Comparison of ENCODE assay signal across 18 cellular contexts in genomic region chr19:23528376-23528775, GRCh38.
"Had no signal": no experiment of that assay in that cellular context is flagged by ENCODE, and none has a peak within 500 bp of the region (broad histone marks: within the 10 kb centered on the region; RNA-seq: fewer than 3 reads in every experiment).

No MANE protein-coding gene starts in this region.

- DNase-seq: activated B cell treated with CpG ODN at 0.5 μM for 24 hours; activated CD4-positive, alpha-beta T cell treated with anti-CD3 and anti-CD28 coated beads, Interleukin-2, amount 10 ng/mL, durations not matched to agents 24 days and 14 days; activated CD8-positive, alpha-beta memory T cell treated with anti-CD3 and anti-CD28 coated beads, Interleukin-2, amount 50 U/mL, for 4 hours; activated gamma-delta T cell; activated T-cell treated with anti-CD3 and anti-CD28 coated beads, Interleukin-2, amount 50 U/mL, for 48 hours; adrenal gland; effector CD4-positive, alpha-beta T cell; left cardiac atrium; lower lobe of right lung; stimulated activated CD4-positive, alpha-beta T cell treated with anti-CD3 and anti-CD28 coated beads, Interleukin-4, amount 100 ng/mL, for 1 hour; transverse colon had no signal

- H3K4me3 ChIP-seq: adrenal gland, esophagus muscularis mucosa, lower lobe of right lung, smooth muscle cell, suprapubic skin, transverse colon had no signal

- H3K36me3 ChIP-seq: adrenal gland, esophagus muscularis mucosa, lower lobe of right lung, suprapubic skin, transverse colon had no signal

- H3K4me2 ChIP-seq: smooth muscle cell had no signal

- H3K4me1 ChIP-seq: adrenal gland, esophagus muscularis mucosa, lower lobe of right lung, parathyroid adenoma, suprapubic skin had no signal

- H3K27ac ChIP-seq: adrenal gland, esophagus muscularis mucosa, lower lobe of right lung, parathyroid adenoma, suprapubic skin, transverse colon had no signal

- H3K79me2 ChIP-seq: parathyroid adenoma had no signal

- H3K9ac ChIP-seq: parathyroid adenoma had no signal

- H3K9me3 ChIP-seq: adrenal gland, esophagus muscularis mucosa, lower lobe of right lung had no signal

- H2AFZ ChIP-seq: parathyroid adenoma had no signal

- FAIRE-seq: astrocyte, TTC549 had no signal

- H3K27me3 ChIP-seq: adrenal gland, esophagus muscularis mucosa, suprapubic skin, transverse colon had no signal

- ATAC-seq: left cardiac atrium, lower lobe of right lung, sciatic nerve had no signal
